ENCODE assay signal across 8 cellular contexts in genomic region chr10:104300736-104301292, GRCh38. TPM values are rescaled to one million over a fixed set of nuclear protein-coding genes. Genes with fewer than 3 reads are reported as not detected.
DNase-seq lines count a peak whose midpoint lies in the region; ATAC-seq and TF ChIP-seq lines count a peak whose summit lies in the region.

No MANE protein-coding gene starts in this region.

- ATAC-seq in GM18502 (IDR thresholded peaks at IDR 0.05; ENCODE audit: poor library complexity, unreplicated experiment) (peak; percentile 49), GM19035 (IDR thresholded peaks at IDR 0.05; ENCODE audit: unreplicated experiment) (no peak)

- in situ Hi-C loops in HAP-1 (cut with MboI; ENCODE audit: low sequenced_read_pairs) = loop anchor here (5.0 kb wide), 1 partner anchor 46 kb away; no protein-coding TSS in a partner anchor

- H3K4me1 ChIP-seq in right atrium auricular region = peaks cover 0 to 86% of the 10 kb centered on the region in 2 donors
- H3K4me1 ChIP-seq in HAP-1 = 0 out of 2 replicates have a peak, but pooled peaks cover under 1% of the 10 kb centered on the region

- H3K4me3 ChIP-seq in right atrium auricular region (no peak overlapping the region), HAP-1 (no peak overlapping the region)

- H3K36me3 ChIP-seq in right atrium auricular region (no peaks in the 10 kb centered on the region), HAP-1 (replicated peaks) (no peaks in the 10 kb centered on the region)

- peak overlapping the region; percentile 96 to 97 for H3K27ac ChIP-seq in right atrium auricular region

- no peaks in the 10 kb centered on the region for H3K27me3 ChIP-seq in right atrium auricular region
- peaks cover 17% of the 10 kb centered on the region for H3K27me3 ChIP-seq in HAP-1 (ENCODE audit: low read depth)

- DNase-seq in NCI-H2196 (lab: John Stamatoyannopoulos, UW; ENCODE audit: unreplicated experiment) (peak; percentile 84), amniotic stem cell (lab: John Stamatoyannopoulos, UW) (peak; percentile 96), right atrium auricular region (ENCODE audit: low spot score) (peak; percentile 91), pulmonary artery endothelial cell (ENCODE audit: low read depth, low spot score) (peak; percentile 91), HAP-1 (ENCODE audit: low spot score in 2 of 2) (no peak)
- DNase-seq in activated CD4-positive, alpha-beta T cell treated with anti-CD3 and anti-CD28 coated beads, Interleukin-2, amount 50 U/mL, for 1 hour = no peak

- no peak for TF ChIP-seq CTCF in right atrium auricular region (IDR thresholded peaks at IDR 0.05)

- no peaks in the 10 kb centered on the region for H3K9me3 ChIP-seq in right atrium auricular region
- H3K9me3 ChIP-seq in HAP-1 = peaks cover 4% of the 10 kb centered on the region; the same call in 1 of the 2 replicates

RNA-seq across cellular contexts. Expression of gene GSTO2, which starts 31.8 kb away (rescaled TPM):
- total RNA-seq in right atrium auricular region = under 1 TPM; 0.55 to 0.63 TPM
- total RNA-seq in pulmonary artery endothelial cell = 0.25 and 0.33 TPM in 2 replicates

RNA-seq across cellular contexts. Expression of gene ITPRIP, which starts 37.5 kb away (rescaled TPM):
- total RNA-seq in right atrium auricular region = 10 to 100 TPM; 56.2 to 62.5 TPM
- total RNA-seq in pulmonary artery endothelial cell = 16.6 and 22.8 TPM in 2 replicates

RNA-seq across cellular contexts. Expression of gene GSTO1, which starts 46.1 kb away (rescaled TPM):
- total RNA-seq in right atrium auricular region (100 to 1,000 TPM; 257 to 291 TPM), pulmonary artery endothelial cell (144 and 229 TPM in 2 replicates)

RNA-seq across cellular contexts. Expression of gene CFAP58, which starts 52.8 kb away (rescaled TPM):
- total RNA-seq in right atrium auricular region (1 to 10 TPM; 3.5 to 4.8 TPM), pulmonary artery endothelial cell (0.46 and 0.63 TPM in 2 replicates)

Comparison
In these comparisons a context has a peak if more than half of its experiments do, and no peak if none do; other contexts are left out.
1. DNase-seq: peak in NCI-H2196 (single experiment), amniotic stem cell (single experiment), right atrium auricular region (single experiment) and pulmonary artery endothelial cell (single experiment); none in HAP-1 (0 of 2) and activated CD4-positive, alpha-beta T cell treated with anti-CD3 and anti-CD28 coated beads, Interleukin-2, amount 50 U/mL, for 1 hour (single experiment).